26 cellular contexts compared by ENCODE assay signal in genomic region chr4:182257503-182257902, GRCh38. TPM values are rescaled to one million over a fixed set of nuclear protein-coding genes. Genes with fewer than 3 reads are reported as not detected.
"Had no signal": no experiment of that assay in that cellular context is flagged by ENCODE, and none has a peak within 500 bp of the region (broad histone marks: within the 10 kb centered on the region; RNA-seq: fewer than 3 reads in every experiment).

No MANE protein-coding gene starts in this region.

- H3K4me1 ChIP-seq: adrenal gland had no signal

- H3K4me3 ChIP-seq: adrenal gland, SK-N-MC had no signal

- H3K4me3 Mint-ChIP-seq: activated CD4-positive, alpha-beta memory T cell treated with anti-CD3 and anti-CD28 coated beads, Interleukin-2, amount 10 ng/mL, durations not matched to agents 7 days and 5 days; activated naive CD8-positive, alpha-beta T cell treated with anti-CD3 and anti-CD28 coated beads, Interleukin-2, amount 10 ng/mL, durations not matched to agents 7 days and 5 days; T-cell had no signal

- H3K9me3 Mint-ChIP-seq: activated naive CD8-positive, alpha-beta T cell treated with anti-CD3 and anti-CD28 coated beads, Interleukin-2, amount 10 ng/mL, durations not matched to agents 7 days and 5 days; T-cell had no signal

- ATAC-seq: Panc1, Right ventricle myocardium inferior, T-cell had no signal

- H3K9me3 ChIP-seq: adrenal gland had no signal

- H3K36me3 Mint-ChIP-seq: activated naive CD8-positive, alpha-beta T cell treated with anti-CD3 and anti-CD28 coated beads, Interleukin-2, amount 10 ng/mL, durations not matched to agents 7 days and 5 days; T-cell had no signal

- H3K27me3 Mint-ChIP-seq: activated CD4-positive, alpha-beta memory T cell treated with anti-CD3 and anti-CD28 coated beads, Interleukin-2, amount 10 ng/mL, durations not matched to agents 7 days and 5 days; activated naive CD8-positive, alpha-beta T cell treated with anti-CD3 and anti-CD28 coated beads, Interleukin-2, amount 10 ng/mL, durations not matched to agents 7 days and 5 days had no signal

- H3K27ac Mint-ChIP-seq: activated CD4-positive, alpha-beta memory T cell treated with anti-CD3 and anti-CD28 coated beads, Interleukin-2, amount 10 ng/mL, durations not matched to agents 7 days and 5 days; activated naive CD8-positive, alpha-beta T cell treated with anti-CD3 and anti-CD28 coated beads, Interleukin-2, amount 10 ng/mL, durations not matched to agents 7 days and 5 days; T-cell had no signal

- H3K4me1 Mint-ChIP-seq: activated CD4-positive, alpha-beta memory T cell treated with anti-CD3 and anti-CD28 coated beads, Interleukin-2, amount 10 ng/mL, durations not matched to agents 7 days and 5 days; activated naive CD8-positive, alpha-beta T cell treated with anti-CD3 and anti-CD28 coated beads, Interleukin-2, amount 10 ng/mL, durations not matched to agents 7 days and 5 days; T-cell had no signal

- DNase-seq: activated CD4-positive, alpha-beta memory T cell treated with anti-CD3 and anti-CD28 coated beads, Interleukin-2, amount 10 ng/mL, durations not matched to agents 7 days and 5 days; activated CD4-positive, alpha-beta T cell treated with anti-CD3 and anti-CD28 coated beads, Interleukin-2, amount 50 U/mL, for 1 hour; activated CD4-positive, CD25-positive, alpha-beta regulatory T cell; activated naive CD4-positive, alpha-beta T cell treated with anti-CD3 and anti-CD28 coated beads, Interleukin-2, amount 50 U/mL, for 16 hours; activated naive CD8-positive, alpha-beta T cell treated with anti-CD3 and anti-CD28 coated beads, Interleukin-2, amount 10 ng/mL, durations not matched to agents 7 days and 5 days; activated T-cell treated with anti-CD3 and anti-CD28 coated beads for 4 hours; adrenal gland; anterior cingulate cortex; cerebellar nuclear complex; MV-4-11; NCI-H1092 treated with DMSO at 0.1 percent for 48 hours; NCI-H1417 treated with DMSO at 0.1 percent for 48 hours; NCI-H1694; NCI-H2029; NCI-H510A treated with DMSO at 0.1 percent for 48 hours; NCI-H69; NK-92 treated with Interleukin-12 subunit alpha and Interleukin-12 subunit beta, amount 100 ng/mL, for 24 hours; OCI-M1; RPMI8226; T-cell; T-helper 2 cell; T1000 had no signal

- H3K27ac ChIP-seq: adrenal gland, SK-N-MC had no signal

- H3K27me3 ChIP-seq: adrenal gland had no signal

- H3K36me3 ChIP-seq: adrenal gland had no signal

RNA-seq across cellular contexts. Expression of gene TENM3, which starts 14.3 kb away (rescaled TPM):
- total RNA-seq: activated CD4-positive, alpha-beta memory T cell treated with anti-CD3 and anti-CD28 coated beads, Interleukin-2, amount 10 ng/mL, durations not matched to agents 7 days and 5 days; activated CD8-positive, alpha-beta memory T cell treated with anti-CD3 and anti-CD28 coated beads for 36 hours; activated naive CD8-positive, alpha-beta T cell treated with anti-CD3 and anti-CD28 coated beads, Interleukin-2, amount 10 ng/mL, durations not matched to agents 7 days and 5 days had no signal
